ENCODE assay signal across 8 cellular contexts in the genomic region with DNA sequence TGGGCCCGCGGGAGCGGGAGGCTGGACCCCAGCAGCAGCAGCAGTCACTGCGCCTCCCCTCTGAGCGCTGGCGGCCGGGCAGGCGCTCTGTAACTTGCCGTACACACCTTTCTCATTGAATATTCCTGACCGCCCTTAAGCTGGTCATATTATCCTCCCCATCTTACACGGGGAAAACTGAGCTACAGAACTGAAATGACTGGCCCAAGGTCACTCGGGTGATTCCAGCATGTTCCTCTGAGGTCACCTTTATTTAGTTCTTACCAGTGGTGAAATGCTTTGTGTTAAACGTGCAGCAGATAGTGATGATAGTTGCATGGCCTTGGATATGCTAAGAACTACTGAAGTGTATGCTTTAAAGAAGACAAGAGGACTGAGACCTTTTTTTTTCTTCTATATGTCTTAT. TPM values are rescaled to one million over a fixed set of nuclear protein-coding genes. Genes with fewer than 3 reads are reported as not detected.
DNase-seq lines count a peak whose midpoint lies in the region; ATAC-seq and TF ChIP-seq lines count a peak whose summit lies in the region.

No MANE protein-coding gene starts in this region.

- no peak for TF ChIP-seq POLR2A in thyroid gland (IDR thresholded peaks at IDR 0.05)

- intact Hi-C loops in CD4-positive, alpha-beta T cell (cut with DNase I, micrococcal nuclease): loop anchor here in 1 of 2 experiments (2.0 to 10.0 kb wide), 7 partner anchors 96 to 1360 kb away; partner anchors contain the start of genes AFF4, C5orf15, KIF3A and PPP2CA
- intact Hi-C loops in thyroid gland (cut with DNase I): no loop called here

- 1 to 3% methylated on average over 9 to 13 of the region's 13 CpGs for WGBS in thyroid gland, 2 donors

- no peak for TF ChIP-seq CTCF in CD4-positive, alpha-beta T cell (IDR thresholded peaks at IDR 0.05)
- no peak for TF ChIP-seq CTCF in HFFc6 (IDR thresholded peaks at IDR 0.05)
- TF ChIP-seq CTCF in kidney epithelial cell (IDR thresholded peaks at IDR 0.05; ENCODE audit: insufficient read depth, low read length, poor library complexity, severe bottlenecking): no peak
- TF ChIP-seq CTCF in thyroid gland (IDR thresholded peaks at IDR 0.05): no peak

- H3K4me1 ChIP-seq in thyroid gland: peaks cover 4 to 16% of the 10 kb centered on the region in 2 donors

- POLR2A ChIA-PET in CD4-positive, alpha-beta T cell (lab: Charles Lee): interaction anchor here (0.6 to 2.4 kb wide), 5 partner anchors 96 to 377 kb away, joined by 3 to 20 read pairs (median 4); partner anchors contain the start of genes AFF4, CCNI2, IRF1 and RAD50

- H3K4me3 ChIP-seq in kidney epithelial cell (ENCODE audit: low read depth, low read length) (peak overlapping the region; percentile 72), thyroid gland (replicated peaks in 1 of 3) (peak overlapping the region; percentile 7 to 69 (median 67))

- H3K27me3 ChIP-seq in CD4-positive, alpha-beta T cell (ENCODE audit: control insufficient read depth, insufficient read depth, low read length): no peaks in the 10 kb centered on the region
- H3K27me3 ChIP-seq in kidney epithelial cell (ENCODE audit: control insufficient read depth, insufficient read depth, low read length) (no peaks in the 10 kb centered on the region), thyroid gland (no peaks in the 10 kb centered on the region)

- peak overlapping the region; percentile 96 for H3K4me3 Mint-ChIP-seq in CD4-positive, alpha-beta T cell
- peak overlapping the region; percentile 99 for H3K4me3 Mint-ChIP-seq in HFFc6
- H3K4me3 Mint-ChIP-seq in activated T-helper 17 cell treated with anti-CD3 and anti-CD28 coated beads, Interleukin-2, amount 50 U/mL, for 72 hours: peak overlapping the region; percentile 100

- no peaks in the 10 kb centered on the region for H3K9me3 Mint-ChIP-seq in CD4-positive, alpha-beta T cell
- H3K9me3 Mint-ChIP-seq in HFFc6: no peaks in the 10 kb centered on the region
- no peaks in the 10 kb centered on the region for H3K9me3 Mint-ChIP-seq in activated T-helper 17 cell treated with anti-CD3 and anti-CD28 coated beads, Interleukin-2, amount 50 U/mL, for 72 hours

- H3K36me3 Mint-ChIP-seq in CD4-positive, alpha-beta T cell (ENCODE audit: low read depth): peaks cover 46% of the 10 kb centered on the region
- H3K36me3 Mint-ChIP-seq in HFFc6 (ENCODE audit: low read depth): peaks cover 23% of the 10 kb centered on the region
- H3K36me3 Mint-ChIP-seq in activated T-helper 17 cell treated with anti-CD3 and anti-CD28 coated beads, Interleukin-2, amount 50 U/mL, for 72 hours (ENCODE audit: low read depth): peaks cover 56% of the 10 kb centered on the region

- H3K36me3 ChIP-seq in kidney epithelial cell (ENCODE audit: control insufficient read depth, insufficient read depth, low read length) (no peaks in the 10 kb centered on the region), thyroid gland (peaks cover 0 to 10% of the 10 kb centered on the region in 2 donors)

- H3K4me1 Mint-ChIP-seq in CD4-positive, alpha-beta T cell (ENCODE audit: low read depth): peaks cover 31% of the 10 kb centered on the region
- H3K4me1 Mint-ChIP-seq in HFFc6 (ENCODE audit: low read depth): peaks cover 31% of the 10 kb centered on the region
- peaks cover 11% of the 10 kb centered on the region for H3K4me1 Mint-ChIP-seq in activated T-helper 17 cell treated with anti-CD3 and anti-CD28 coated beads, Interleukin-2, amount 50 U/mL, for 72 hours

- H3K27ac Mint-ChIP-seq in CD4-positive, alpha-beta T cell: peak overlapping the region; percentile 97
- H3K27ac Mint-ChIP-seq in HFFc6: peak overlapping the region; percentile 99
- peak overlapping the region; percentile 100 for H3K27ac Mint-ChIP-seq in activated T-helper 17 cell treated with anti-CD3 and anti-CD28 coated beads, Interleukin-2, amount 50 U/mL, for 72 hours

- CTCF ChIA-PET in CD4-positive, alpha-beta T cell (lab: Charles Lee): interaction anchor here (0.6 to 3.3 kb wide), 3 partner anchors 17 to 177 kb away, joined by 3 to 11 read pairs (median 7); partner anchors contain the start of gene SHROOM1

- ATAC-seq in CD4-positive, alpha-beta T cell (ENCODE audit: poor library complexity): no peak
- ATAC-seq in activated T-helper 17 cell treated with anti-CD3 and anti-CD28 coated beads, Interleukin-2, amount 50 U/mL, for 72 hours (replicated peaks): no peak

- DNase-seq in CD4-positive, alpha-beta T cell: no peak
- DNase-seq in HFFc6 (no peak), kidney epithelial cell (ENCODE audit: low read depth) (no peak), thyroid gland (no peak), SW480 (ENCODE audit: low spot score) (no peak), DMS114 treated with DMSO at 0.1 percent for 48 hours (lab: John Stamatoyannopoulos, UW; ENCODE audit: unreplicated experiment) (no peak), GM03348 (ENCODE audit: low spot score) (no peak)

- no peaks in the 10 kb centered on the region for H3K27me3 Mint-ChIP-seq in CD4-positive, alpha-beta T cell
- H3K27me3 Mint-ChIP-seq in HFFc6 (ENCODE audit: insufficient read depth): peaks cover 10% of the 10 kb centered on the region
- H3K27me3 Mint-ChIP-seq in activated T-helper 17 cell treated with anti-CD3 and anti-CD28 coated beads, Interleukin-2, amount 50 U/mL, for 72 hours: no peaks in the 10 kb centered on the region

- H3K9me3 ChIP-seq in CD4-positive, alpha-beta T cell (ENCODE audit: control insufficient read depth, low read length): no peaks in the 10 kb centered on the region
- H3K9me3 ChIP-seq in thyroid gland: no peaks in the 10 kb centered on the region

- H3K27ac ChIP-seq in CD4-positive, alpha-beta T cell (ENCODE audit: low read depth, low read length): peak overlapping the region; percentile 95
- peak overlapping the region; percentile 36 to 92 (median 92) for H3K27ac ChIP-seq in thyroid gland

RNA-seq across cellular contexts. Expression of gene UQCRQ, which starts 0.6 kb away (rescaled TPM):
- total RNA-seq in CD4-positive, alpha-beta T cell: 100 to 1,000 TPM; 119 to 132 TPM
- total RNA-seq in HFFc6 (2021; fragmentation: NEBNext Ultra II Directional; extraction: Animal tissue kit (Norgen Biotek cat#: 25700)): 100 to 1,000 TPM; 501 to 678 (median 615) TPM
- total RNA-seq in activated T-helper 17 cell treated with anti-CD3 and anti-CD28 coated beads, Interleukin-2, amount 50 U/mL, for 72 hours: 100 to 1,000 TPM; 219 to 408 TPM
- total RNA-seq in kidney epithelial cell (154 and 197 TPM in 2 replicates), thyroid gland (100 to 1,000 TPM in 3 of 4 donors, 10 to 100 TPM in 1; 59.2 to 235 (median 118) TPM)

RNA-seq across cellular contexts. Expression of gene GDF9, which starts 0.8 kb away (rescaled TPM):
- 1 to 10 TPM in 1 of 2 experiments, under 1 TPM in 1; 0.91 to 1.6 TPM for total RNA-seq in CD4-positive, alpha-beta T cell
- total RNA-seq in HFFc6 (2021; fragmentation: NEBNext Ultra II Directional; extraction: Animal tissue kit (Norgen Biotek cat#: 25700)): under 1 TPM in 3 of 6 experiments, not detected in 3; 0.09 to 0.14 (median 0.12) TPM
- total RNA-seq in activated T-helper 17 cell treated with anti-CD3 and anti-CD28 coated beads, Interleukin-2, amount 50 U/mL, for 72 hours: under 1 TPM; 0.26 to 0.69 TPM
- total RNA-seq in kidney epithelial cell: 0.88 and 0.89 TPM in 2 replicates
- total RNA-seq in thyroid gland: under 1 TPM in 2 of 4 donors, not detected in 2; 0.27 to 0.33 TPM

RNA-seq across cellular contexts. Expression of gene LEAP2, which starts 6.4 kb away (rescaled TPM):
- total RNA-seq in CD4-positive, alpha-beta T cell: under 1 TPM; 0.30 to 0.31 TPM
- under 1 TPM; 0.09 to 0.51 (median 0.41) TPM for total RNA-seq in HFFc6 (2021; fragmentation: NEBNext Ultra II Directional; extraction: Animal tissue kit (Norgen Biotek cat#: 25700))
- 1 to 10 TPM; 1.8 to 2.9 TPM for total RNA-seq in activated T-helper 17 cell treated with anti-CD3 and anti-CD28 coated beads, Interleukin-2, amount 50 U/mL, for 72 hours
- total RNA-seq in kidney epithelial cell: 0.25 and 0.34 TPM in 2 replicates
- 1 to 10 TPM; 1.5 to 4.8 (median 2.9) TPM for total RNA-seq in thyroid gland

RNA-seq across cellular contexts. Expression of gene SHROOM1, which starts 36.6 kb away (rescaled TPM):
- under 1 TPM in 1 of 2 experiments, not detected in 1; 0.59 TPM for total RNA-seq in CD4-positive, alpha-beta T cell
- total RNA-seq in HFFc6 (2021; fragmentation: NEBNext Ultra II Directional; extraction: Animal tissue kit (Norgen Biotek cat#: 25700)): 10 to 100 TPM in 1 of 6 experiments, 1 to 10 TPM in 5; 7.8 to 12.2 (median 8.6) TPM
- 1 to 10 TPM in 1 of 2 donors, under 1 TPM in 1; 0.54 to 3.4 TPM for total RNA-seq in activated T-helper 17 cell treated with anti-CD3 and anti-CD28 coated beads, Interleukin-2, amount 50 U/mL, for 72 hours
- total RNA-seq in kidney epithelial cell (6.7 and 9.8 TPM in 2 replicates), thyroid gland (10 to 100 TPM in 3 of 4 donors, 1 to 10 TPM in 1; 7.6 to 21.4 (median 14.2) TPM)

RNA-seq across cellular contexts. Expression of gene SOWAHA, which starts 53.9 kb away (rescaled TPM):
- total RNA-seq in CD4-positive, alpha-beta T cell: not detected
- total RNA-seq in HFFc6 (2021; fragmentation: NEBNext Ultra II Directional; extraction: Animal tissue kit (Norgen Biotek cat#: 25700)): not detected
- not detected for total RNA-seq in activated T-helper 17 cell treated with anti-CD3 and anti-CD28 coated beads, Interleukin-2, amount 50 U/mL, for 72 hours
- total RNA-seq in kidney epithelial cell (0.21 and 0.89 TPM in 2 replicates), thyroid gland (1 to 10 TPM; 3.7 to 9.3 (median 4.6) TPM)
